In genomic region chr12:119311897-119312296, GRCh38 we compare ENCODE assay signal across 2 cellular contexts.
A peak's percentile ranks its signal among the peaks of the same experiment; 100 is the strongest.
TF ChIP-seq lines count a peak whose summit lies in the region.

No MANE protein-coding gene starts in this region.

TF ChIP-seq in IMR-90, 13 proteins besides CTCF, POLR2A, EP300 and RAD21:
- no peak for TF ChIP-seq BHLHE40 (IDR thresholded peaks at IDR 0.05; ENCODE audit: low read depth, low read length)
- TF ChIP-seq MAFK (IDR thresholded peaks at IDR 0.05; ENCODE audit: low read depth, low read length), result peak; percentile 34; the same call in 1 of the 2 replicates

TF ChIP-seq in H1, 55 proteins besides CTCF, POLR2A, EP300 and RAD21:
- TF ChIP-seq RBBP5 (IDR thresholded peaks at IDR 0.05; ENCODE audit: borderline replicate concordance, low read depth, low read length), result no peak
- TF ChIP-seq JUN (IDR thresholded peaks at IDR 0.05; ENCODE audit: low read depth, low read length), result no peak
- TF ChIP-seq, protein P1, sequence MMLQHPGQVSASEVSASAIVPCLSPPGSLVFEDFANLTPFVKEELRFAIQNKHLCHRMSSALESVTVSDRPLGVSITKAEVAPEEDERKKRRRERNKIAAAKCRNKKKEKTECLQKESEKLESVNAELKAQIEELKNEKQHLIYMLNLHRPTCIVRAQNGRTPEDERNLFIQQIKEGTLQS (IDR thresholded peaks at IDR 0.05; ENCODE audit: insufficient read depth, low read depth, low read length), result no peak
- TF ChIP-seq POLR2AphosphoS5 (IDR thresholded peaks at IDR 0.05; ENCODE audit: low read depth, low read length), result no peak
- TF ChIP-seq JUND (IDR thresholded peaks at IDR 0.05; ENCODE audit: low read length), result no peak
- no peak for TF ChIP-seq NRF1 (IDR thresholded peaks at IDR 0.05; ENCODE audit: low read depth, low read length)
- no peak for TF ChIP-seq MAX (IDR thresholded peaks at IDR 0.05)
- no peak for TF ChIP-seq GTF2F1 (IDR thresholded peaks at IDR 0.05; ENCODE audit: borderline replicate concordance, low read depth, low read length)
- no peak for TF ChIP-seq SIN3A (conservative IDR thresholded peaks at IDR 0.05 in 1 of 2, IDR thresholded peaks at IDR 0.05 in 1 of 2; ENCODE audit: low read depth in 1 of 2, low read length in 2 of 2)
- no peak for TF ChIP-seq KDM1A (IDR thresholded peaks at IDR 0.05; ENCODE audit: borderline replicate concordance, low read length)
- no peak for TF ChIP-seq BRCA1 (IDR thresholded peaks at IDR 0.05; ENCODE audit: low read depth, low read length)
- TF ChIP-seq FOSL1 (IDR thresholded peaks at IDR 0.05; ENCODE audit: insufficient read depth, low read depth, low read length), result no peak
TF ChIP-seq in H1: peak in this region for 0.
